In genomic region chr17:2849327-2849670, GRCh38 we compare ENCODE assay signal across 11 cellular contexts.
DNase-seq lines count a peak whose midpoint lies in the region; ATAC-seq, FAIRE-seq and TF ChIP-seq lines count a peak whose summit lies in the region.
"Had no signal": no experiment of that assay in that cellular context is flagged by ENCODE, and none has a peak within 500 bp of the region (broad histone marks: within the 10 kb centered on the region; RNA-seq: fewer than 3 reads in every experiment).

No MANE protein-coding gene starts in this region.

- H3K36me3 Mint-ChIP-seq in nephron progenitor cell (ENCODE audit: low read depth): no peaks in the 10 kb centered on the region
- H3K36me3 Mint-ChIP-seq: activated naive CD8-positive, alpha-beta T cell treated with anti-CD3 and anti-CD28 coated beads for 36 hours; mesothelial cell of epicardium had no signal

- DNase-seq in NCI-H526 (lab: John Stamatoyannopoulos, UW) (peak; percentile 34 to 69), glomerular visceral epithelial cell (ENCODE audit: extremely low spot score) (peak; percentile 17), nephron progenitor cell (peak; percentile 15), urothelium cell line (ENCODE audit: low spot score) (no peak), NCI-H2081 (lab: John Stamatoyannopoulos, UW) (no peak), T-helper 2 cell (no peak)

- H3K4me1 Mint-ChIP-seq in nephron progenitor cell: peaks cover 29% of the 10 kb centered on the region

- H3K27ac Mint-ChIP-seq in nephron progenitor cell: no peak overlapping the region
- H3K27ac Mint-ChIP-seq: activated B cell treated with CpG ODN at 0.5 μM for 24 hours; activated naive CD8-positive, alpha-beta T cell treated with anti-CD3 and anti-CD28 coated beads for 36 hours; mesothelial cell of epicardium had no signal

- no peaks in the 10 kb centered on the region for H3K9me3 Mint-ChIP-seq in nephron progenitor cell
- H3K9me3 Mint-ChIP-seq: activated B cell treated with CpG ODN at 0.5 μM for 24 hours; activated naive CD8-positive, alpha-beta T cell treated with anti-CD3 and anti-CD28 coated beads for 36 hours; central memory CD8-positive, alpha-beta T cell; mesothelial cell of epicardium had no signal

- no peak for TF ChIP-seq CTCF in nephron progenitor cell (IDR thresholded peaks at IDR 0.05)

- H3K27me3 Mint-ChIP-seq in nephron progenitor cell (ENCODE audit: low read depth, poor library complexity): peaks cover 57% of the 10 kb centered on the region
- H3K27me3 Mint-ChIP-seq: central memory CD8-positive, alpha-beta T cell had no signal

- no peak overlapping the region for H3K4me3 Mint-ChIP-seq in nephron progenitor cell
- H3K4me3 Mint-ChIP-seq: activated B cell treated with CpG ODN at 0.5 μM for 24 hours; activated naive CD8-positive, alpha-beta T cell treated with anti-CD3 and anti-CD28 coated beads for 36 hours; central memory CD8-positive, alpha-beta T cell; mesothelial cell of epicardium had no signal

- ATAC-seq in HG02571 (IDR thresholded peaks at IDR 0.05; ENCODE audit: unreplicated experiment): no peak

- no peak for FAIRE-seq in urothelium cell line (lab: Jason Lieb, UNC)

Comparison
In these comparisons a context has a peak if more than half of its experiments do, and no peak if none do; other contexts are left out.
1. DNase-seq: peak in NCI-H526 (2 of 2), glomerular visceral epithelial cell (single experiment) and nephron progenitor cell (single experiment); none in urothelium cell line (single experiment), NCI-H2081 (0 of 2) and T-helper 2 cell (0 of 5).